Comparison of ENCODE assay signal across 23 cellular contexts in the genomic region with DNA sequence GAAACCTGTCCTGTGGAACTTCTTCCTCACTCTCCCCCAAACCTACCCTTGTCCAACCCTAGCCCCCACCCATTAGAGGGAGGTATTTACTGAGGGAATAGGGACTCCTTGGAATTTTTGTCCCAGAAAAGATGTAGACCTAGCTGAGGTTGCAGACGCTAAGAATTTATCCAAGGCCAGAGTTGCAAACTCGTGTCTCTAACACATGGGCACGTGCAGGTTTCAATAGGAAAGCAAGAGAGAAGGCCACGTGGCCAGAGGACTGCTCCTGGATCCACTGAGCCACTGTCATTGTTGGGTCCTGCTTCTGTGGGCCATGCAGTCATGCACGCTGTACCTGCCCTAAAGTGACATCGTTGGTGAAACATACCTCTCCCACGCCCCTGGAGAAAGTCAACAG.
"Had no signal": no experiment of that assay in that cellular context is flagged by ENCODE, and none has a peak within 500 bp of the region (broad histone marks: within the 10 kb centered on the region; RNA-seq: fewer than 3 reads in every experiment).

No MANE protein-coding gene starts in this region.

- H3K27ac ChIP-seq: coronary artery, dorsolateral prefrontal cortex, esophagus muscularis mucosa, gastrocnemius medialis, heart right ventricle, left lung, lower lobe of right lung had no signal

- DNase-seq: dermis blood vessel endothelial cell; dorsolateral prefrontal cortex; effector CD4-positive, alpha-beta T cell; effector memory CD4-positive, alpha-beta T cell; foreskin melanocyte; gastrocnemius medialis; glutamatergic neuron; head of caudate nucleus; heart right ventricle; hippocampal formation; left cardiac atrium; left lung; left ventricle myocardium superior; lower lobe of right lung; mesenchymal stem cell; mucosa of descending colon had no signal

- H3K27me3 ChIP-seq: esophagus muscularis mucosa, gastrocnemius medialis, left lung had no signal

- H3K9me3 ChIP-seq: gastrocnemius medialis, lower lobe of right lung, mucosa of descending colon had no signal

- H3K36me3 Mint-ChIP-seq: mesothelial cell of epicardium had no signal

- H3K36me3 ChIP-seq: esophagus muscularis mucosa, gastrocnemius medialis, heart right ventricle, left lung, lower lobe of right lung had no signal

- H3K27ac Mint-ChIP-seq: mesothelial cell of epicardium had no signal

- FAIRE-seq: colon, endothelial cell of umbilical vein, islet of Langerhans, keratinocyte had no signal

- ATAC-seq: gastrocnemius medialis, heart right ventricle, left cardiac atrium, left lung, left ventricle myocardium superior, lower lobe of right lung, mucosa of descending colon had no signal

- H3K4me3 Mint-ChIP-seq: mesothelial cell of epicardium had no signal

- H3K4me3 ChIP-seq: coronary artery, dorsolateral prefrontal cortex, esophagus muscularis mucosa, gastrocnemius medialis, heart right ventricle, left lung, lower lobe of right lung, mucosa of descending colon had no signal

- H3K4me1 ChIP-seq: esophagus muscularis mucosa, gastrocnemius medialis, heart right ventricle, left lung, lower lobe of right lung had no signal
